9 cellular contexts compared by ENCODE assay signal in the genomic region with DNA sequence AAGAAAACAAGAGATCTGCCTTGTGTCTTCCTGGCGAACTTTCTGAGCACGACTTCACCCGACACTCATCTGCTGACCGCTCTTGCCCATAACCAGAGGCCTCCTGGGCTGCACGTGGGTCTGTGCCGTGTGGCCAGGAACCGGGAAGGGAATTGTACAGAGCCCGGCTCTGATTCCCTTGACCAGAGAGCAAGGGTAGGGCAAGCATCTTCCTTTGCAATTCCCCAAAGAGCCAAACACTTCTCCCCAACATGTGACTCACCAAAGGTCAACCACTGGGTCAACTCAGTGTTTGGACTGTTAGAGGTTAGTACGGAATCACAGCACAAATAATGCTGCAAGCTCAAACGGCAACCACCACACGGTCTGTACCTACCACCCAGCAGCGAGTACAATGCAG. TPM values are rescaled to one million over a fixed set of nuclear protein-coding genes. Genes with fewer than 3 reads are reported as not detected.
A peak's percentile ranks its signal among the peaks of the same experiment; 100 is the strongest.
DNase-seq lines count a peak whose midpoint lies in the region; ATAC-seq and TF ChIP-seq lines count a peak whose summit lies in the region.
"Had no signal": no experiment of that assay in that cellular context is flagged by ENCODE, and none has a peak within 500 bp of the region (broad histone marks: within the 10 kb centered on the region; RNA-seq: fewer than 3 reads in every experiment).

No MANE protein-coding gene starts in this region.

- H3K36me3 ChIP-seq in thyroid gland = peaks cover 16 to 19% of the 10 kb centered on the region in 2 donors

- no peaks in the 10 kb centered on the region for H3K27me3 ChIP-seq in thyroid gland

- DNase-seq in activated CD8-positive, alpha-beta T cell treated with anti-CD3 and anti-CD28 coated beads, Interleukin-2, amount 10 ng/mL, durations not matched to agents 7 days and 5 days = no peak
- DNase-seq in activated CD8-positive, alpha-beta T cell treated with anti-CD3 and anti-CD28 coated beads for 36 hours = no peak
- DNase-seq in memory B cell (ENCODE audit: low spot score in 2 of 2) (no peak), thyroid gland (no peak), NCI-H82 treated with DMSO at 0.1 percent for 48 hours (lab: John Stamatoyannopoulos, UW; ENCODE audit: unreplicated experiment) (no peak), NCI-H1436 treated with DMSO at 0.1 percent for 48 hours (lab: John Stamatoyannopoulos, UW) (no peak), HK-2 (ENCODE audit: unreplicated experiment) (no peak)
- DNase-seq: foreskin melanocyte had no signal

- no peak for TF ChIP-seq CTCF in activated CD8-positive, alpha-beta T cell treated with anti-CD3 and anti-CD28 coated beads for 36 hours (IDR thresholded peaks at IDR 0.05)
- no peak for TF ChIP-seq CTCF in thyroid gland (IDR thresholded peaks at IDR 0.05)

- H3K36me3 Mint-ChIP-seq in activated CD8-positive, alpha-beta T cell treated with anti-CD3 and anti-CD28 coated beads, Interleukin-2, amount 10 ng/mL, durations not matched to agents 7 days and 5 days (ENCODE audit: low read depth) = peaks cover 56% of the 10 kb centered on the region
- H3K36me3 Mint-ChIP-seq in activated CD8-positive, alpha-beta T cell treated with anti-CD3 and anti-CD28 coated beads for 36 hours (ENCODE audit: low read depth) = peaks cover 17% of the 10 kb centered on the region
- H3K36me3 Mint-ChIP-seq in dendritic cell treated with granulocyte-macrophage colony-stimulating factor and Interleukin-4, amounts not matched to agents 40 ng/mL and 50 ng/mL, for 4 days (ENCODE audit: low read depth) = peaks cover 65% of the 10 kb centered on the region
- peaks cover 29% of the 10 kb centered on the region for H3K36me3 Mint-ChIP-seq in memory B cell

- H3K4me3 ChIP-seq in thyroid gland (replicated peaks in 1 of 3) = no peak overlapping the region

- H3K4me1 ChIP-seq in thyroid gland = peaks cover 0 to 38% of the 10 kb centered on the region in 2 donors

- peak overlapping the region in 2 of 3 donors; percentile 33 to 65 for H3K27ac ChIP-seq in thyroid gland

- CTCF ChIA-PET in activated CD8-positive, alpha-beta T cell treated with anti-CD3 and anti-CD28 coated beads, Interleukin-2, amount 10 ng/mL, durations not matched to agents 7 days and 5 days (lab: Charles Lee) = interaction anchor here (0.8 to 4.6 kb wide), 6 partner anchors 9 to 130 kb away, joined by 3 to 48 read pairs (median 6); no protein-coding TSS in a partner anchor
- CTCF ChIA-PET in activated CD8-positive, alpha-beta T cell treated with anti-CD3 and anti-CD28 coated beads for 36 hours (lab: Charles Lee) = interaction anchor here (0.6 to 3.9 kb wide), 5 partner anchors 9 to 332 kb away, joined by 3 to 30 read pairs (median 3); no protein-coding TSS in a partner anchor

- H3K9me3 Mint-ChIP-seq in activated CD8-positive, alpha-beta T cell treated with anti-CD3 and anti-CD28 coated beads, Interleukin-2, amount 10 ng/mL, durations not matched to agents 7 days and 5 days (ENCODE audit: insufficient read depth) = no peaks in the 10 kb centered on the region
- H3K9me3 Mint-ChIP-seq in activated CD8-positive, alpha-beta T cell treated with anti-CD3 and anti-CD28 coated beads for 36 hours = no peaks in the 10 kb centered on the region
- no peaks in the 10 kb centered on the region for H3K9me3 Mint-ChIP-seq in dendritic cell treated with granulocyte-macrophage colony-stimulating factor and Interleukin-4, amounts not matched to agents 40 ng/mL and 50 ng/mL, for 4 days
- no peaks in the 10 kb centered on the region for H3K9me3 Mint-ChIP-seq in memory B cell

- H3K9me3 ChIP-seq in thyroid gland = no peaks in the 10 kb centered on the region

- peaks cover 49% of the 10 kb centered on the region for H3K4me1 Mint-ChIP-seq in activated CD8-positive, alpha-beta T cell treated with anti-CD3 and anti-CD28 coated beads, Interleukin-2, amount 10 ng/mL, durations not matched to agents 7 days and 5 days (ENCODE audit: low read depth)
- H3K4me1 Mint-ChIP-seq in activated CD8-positive, alpha-beta T cell treated with anti-CD3 and anti-CD28 coated beads for 36 hours (ENCODE audit: low read depth) = peaks cover 53% of the 10 kb centered on the region
- H3K4me1 Mint-ChIP-seq in dendritic cell treated with granulocyte-macrophage colony-stimulating factor and Interleukin-4, amounts not matched to agents 40 ng/mL and 50 ng/mL, for 4 days (ENCODE audit: low read depth) = peaks cover 48% of the 10 kb centered on the region
- peaks cover 51% of the 10 kb centered on the region for H3K4me1 Mint-ChIP-seq in memory B cell

- H3K4me3 Mint-ChIP-seq in activated CD8-positive, alpha-beta T cell treated with anti-CD3 and anti-CD28 coated beads, Interleukin-2, amount 10 ng/mL, durations not matched to agents 7 days and 5 days = peak overlapping the region; percentile 49
- no peak overlapping the region for H3K4me3 Mint-ChIP-seq in activated CD8-positive, alpha-beta T cell treated with anti-CD3 and anti-CD28 coated beads for 36 hours
- no peak overlapping the region for H3K4me3 Mint-ChIP-seq in dendritic cell treated with granulocyte-macrophage colony-stimulating factor and Interleukin-4, amounts not matched to agents 40 ng/mL and 50 ng/mL, for 4 days
- H3K4me3 Mint-ChIP-seq in memory B cell = peak overlapping the region; percentile 53

- H3K27ac Mint-ChIP-seq in activated CD8-positive, alpha-beta T cell treated with anti-CD3 and anti-CD28 coated beads, Interleukin-2, amount 10 ng/mL, durations not matched to agents 7 days and 5 days = peak overlapping the region; percentile 82
- H3K27ac Mint-ChIP-seq in activated CD8-positive, alpha-beta T cell treated with anti-CD3 and anti-CD28 coated beads for 36 hours = no peak overlapping the region
- H3K27ac Mint-ChIP-seq in dendritic cell treated with granulocyte-macrophage colony-stimulating factor and Interleukin-4, amounts not matched to agents 40 ng/mL and 50 ng/mL, for 4 days = peak overlapping the region; percentile 47
- H3K27ac Mint-ChIP-seq in memory B cell = no peak overlapping the region

- ATAC-seq in activated CD8-positive, alpha-beta T cell treated with anti-CD3 and anti-CD28 coated beads, Interleukin-2, amount 10 ng/mL, durations not matched to agents 7 days and 5 days = no peak
- no peak for ATAC-seq in activated CD8-positive, alpha-beta T cell treated with anti-CD3 and anti-CD28 coated beads for 36 hours
- no peak for ATAC-seq in memory B cell (ENCODE audit: low read depth)

- no peak for TF ChIP-seq POLR2A in thyroid gland (IDR thresholded peaks at IDR 0.05)

- peaks cover 3% of the 10 kb centered on the region for H3K27me3 Mint-ChIP-seq in activated CD8-positive, alpha-beta T cell treated with anti-CD3 and anti-CD28 coated beads, Interleukin-2, amount 10 ng/mL, durations not matched to agents 7 days and 5 days (ENCODE audit: low read depth)
- peaks cover 4% of the 10 kb centered on the region for H3K27me3 Mint-ChIP-seq in activated CD8-positive, alpha-beta T cell treated with anti-CD3 and anti-CD28 coated beads for 36 hours
- peaks cover 6% of the 10 kb centered on the region for H3K27me3 Mint-ChIP-seq in dendritic cell treated with granulocyte-macrophage colony-stimulating factor and Interleukin-4, amounts not matched to agents 40 ng/mL and 50 ng/mL, for 4 days
- H3K27me3 Mint-ChIP-seq in memory B cell = no peaks in the 10 kb centered on the region

- intact Hi-C loops in activated CD8-positive, alpha-beta T cell treated with anti-CD3 and anti-CD28 coated beads for 36 hours (cut with micrococcal nuclease) = no loop called here
- intact Hi-C loops in dendritic cell treated with granulocyte-macrophage colony-stimulating factor and Interleukin-4, amounts not matched to agents 40 ng/mL and 50 ng/mL, for 4 days (cut with micrococcal nuclease) = no loop called here
- intact Hi-C loops in thyroid gland (cut with DNase I) = no loop called here

- 69 to 79% methylated on average over 12 of the region's 12 CpGs for WGBS in thyroid gland, 2 donors

- POLR2A ChIA-PET in activated CD8-positive, alpha-beta T cell treated with anti-CD3 and anti-CD28 coated beads, Interleukin-2, amount 10 ng/mL, durations not matched to agents 7 days and 5 days (lab: Charles Lee) = interaction anchor here (0.7 to 22.4 kb wide), 3 partner anchors 9 to 657 kb away, joined by 3 to 556 read pairs (median 3); partner anchors contain the start of gene KLF2
- POLR2A ChIA-PET in activated CD8-positive, alpha-beta T cell treated with anti-CD3 and anti-CD28 coated beads for 36 hours (lab: Charles Lee) = interaction anchor here (1.3 to 3.0 kb wide), 4 partner anchors 30 to 44 kb away, joined by 4 to 12 read pairs (median 4); no protein-coding TSS in a partner anchor

RNA-seq across cellular contexts. Expression of gene KLF2, which starts 48.9 kb away (rescaled TPM):
- total RNA-seq in activated CD8-positive, alpha-beta T cell treated with anti-CD3 and anti-CD28 coated beads, Interleukin-2, amount 10 ng/mL, durations not matched to agents 7 days and 5 days = 100 to 1,000 TPM in 1 of 2 experiments, 10 to 100 TPM in 1; 96.0 to 100 TPM
- 1 to 10 TPM in 1 of 2 experiments, under 1 TPM in 1; 0.94 to 1.0 TPM for total RNA-seq in activated CD8-positive, alpha-beta T cell treated with anti-CD3 and anti-CD28 coated beads for 36 hours
- total RNA-seq in thyroid gland = 10 to 100 TPM in 3 of 4 donors, 1 to 10 TPM in 1; 9.1 to 15.9 (median 14.0) TPM

Comparison
In these comparisons a context has a peak if more than half of its experiments do, and no peak if none do; other contexts are left out.
1. H3K27ac Mint-ChIP-seq: peak in activated CD8-positive, alpha-beta T cell treated with anti-CD3 and anti-CD28 coated beads, Interleukin-2, amount 10 ng/mL, durations not matched to agents 7 days and 5 days (single experiment) and dendritic cell treated with granulocyte-macrophage colony-stimulating factor and Interleukin-4, amounts not matched to agents 40 ng/mL and 50 ng/mL, for 4 days (single experiment); none in activated CD8-positive, alpha-beta T cell treated with anti-CD3 and anti-CD28 coated beads for 36 hours (single experiment) and memory B cell (single experiment).
2. H3K4me3 Mint-ChIP-seq: peak in activated CD8-positive, alpha-beta T cell treated with anti-CD3 and anti-CD28 coated beads, Interleukin-2, amount 10 ng/mL, durations not matched to agents 7 days and 5 days (single experiment) and memory B cell (single experiment); none in activated CD8-positive, alpha-beta T cell treated with anti-CD3 and anti-CD28 coated beads for 36 hours (single experiment) and dendritic cell treated with granulocyte-macrophage colony-stimulating factor and Interleukin-4, amounts not matched to agents 40 ng/mL and 50 ng/mL, for 4 days (single experiment).
3. RNA of gene KLF2, which starts 48.9 kb away (total RNA-seq): 96.0 to 100 TPM in activated CD8-positive, alpha-beta T cell treated with anti-CD3 and anti-CD28 coated beads, Interleukin-2, amount 10 ng/mL, durations not matched to agents 7 days and 5 days; 9.1 to 15.9 TPM in thyroid gland and 0.94 to 1.0 TPM in activated CD8-positive, alpha-beta T cell treated with anti-CD3 and anti-CD28 coated beads for 36 hours; every median in the first group is over 4 times any median in the second.